ENCODE assay signal across 9 cellular contexts in the genomic region with DNA sequence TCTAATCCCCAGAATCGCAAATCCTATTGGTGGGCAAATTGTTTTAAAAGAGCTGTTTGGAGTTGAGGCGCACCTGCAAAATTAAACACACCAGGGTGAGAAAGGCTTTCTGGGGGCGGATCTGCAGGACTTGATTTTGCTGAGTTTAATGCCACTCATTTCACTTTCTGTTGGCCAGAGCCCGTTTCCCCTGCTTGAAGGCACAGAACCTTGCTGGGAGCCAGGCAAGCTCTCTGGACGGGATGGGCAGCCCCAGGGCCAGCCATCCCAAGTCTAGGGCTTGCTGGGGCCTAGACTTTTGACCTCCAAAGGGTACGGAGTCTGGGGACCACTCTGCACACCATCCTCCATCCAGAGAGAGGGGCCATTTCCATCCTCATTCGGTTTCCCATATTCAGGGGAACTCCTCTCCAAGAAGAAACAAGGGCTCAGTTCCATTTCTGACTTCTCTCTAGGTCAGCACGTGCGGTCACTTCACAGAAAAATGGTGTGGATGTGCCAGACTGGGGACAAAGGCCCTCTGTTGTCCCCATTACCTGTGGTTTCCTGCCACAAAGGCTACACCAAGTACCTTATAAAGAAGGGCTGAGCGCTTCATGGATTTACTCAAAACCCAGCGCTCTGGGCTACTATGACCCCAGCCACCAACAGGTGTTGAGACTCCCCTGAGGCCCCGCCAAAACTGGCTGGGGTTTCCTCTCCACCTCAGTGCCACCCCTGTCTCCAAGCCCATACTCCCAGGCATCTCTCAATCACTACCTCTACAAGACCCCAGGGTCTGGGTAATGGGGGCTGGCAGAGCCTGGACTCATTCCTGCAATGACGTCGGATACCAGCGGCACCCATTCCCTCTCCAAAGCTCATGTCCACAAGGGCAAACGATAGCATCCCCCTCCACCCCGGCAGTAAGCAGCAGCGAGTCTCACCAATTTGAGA.
DNase-seq lines count a peak whose midpoint lies in the region; ATAC-seq, FAIRE-seq and TF ChIP-seq lines count a peak whose summit lies in the region.
"Had no signal": no experiment of that assay in that cellular context is flagged by ENCODE, and none has a peak within 500 bp of the region (broad histone marks: within the 10 kb centered on the region; RNA-seq: fewer than 3 reads in every experiment).

No MANE protein-coding gene starts in this region.

- no peak for ATAC-seq in CD4-positive, CD25-positive, alpha-beta regulatory T cell (ENCODE audit: low read depth in 2 of 2)
- ATAC-seq in GM23338 (no peak), natural killer cell (no peak), GM19035 (IDR thresholded peaks at IDR 0.05; ENCODE audit: unreplicated experiment) (no peak), sciatic nerve (no peak)

- peak overlapping the region in 2 of 4 donors; percentile 1 to 90 for H3K4me3 Mint-ChIP-seq in CD4-positive, CD25-positive, alpha-beta regulatory T cell
- H3K4me3 Mint-ChIP-seq in GM23338: 0 out of 3 replicates have a peak overlapping the region, but pooled peaks have one; percentile 3
- H3K4me3 Mint-ChIP-seq in activated T-helper 1 cell treated with anti-CD3 and anti-CD28 coated beads, Interleukin-12 subunit alpha, Interleukin-12 subunit beta, Interleukin-2, Interleukin-4 antibody, amounts not matched to agents 30 ng/mL and 10 ng/mL and 1 ng/mL, durations not matched to agents 14 hours and 24 hours and 36 hours: peak overlapping the region; percentile 58
- peak overlapping the region; percentile 67 for H3K4me3 Mint-ChIP-seq in natural killer cell

- no peak for FAIRE-seq in urothelium cell line (lab: Jason Lieb, UNC)
- FAIRE-seq: colon had no signal

- peak overlapping the region; percentile 29 to 92 (median 69) for H3K27ac Mint-ChIP-seq in CD4-positive, CD25-positive, alpha-beta regulatory T cell
- H3K27ac Mint-ChIP-seq in GM23338 (no peak overlapping the region), natural killer cell (peak overlapping the region; percentile 95 to 98)
- H3K27ac Mint-ChIP-seq in activated T-helper 1 cell treated with anti-CD3 and anti-CD28 coated beads, Interleukin-12 subunit alpha, Interleukin-12 subunit beta, Interleukin-2, Interleukin-4 antibody, amounts not matched to agents 30 ng/mL and 10 ng/mL and 1 ng/mL, durations not matched to agents 14 hours and 24 hours and 36 hours: peak overlapping the region; percentile 95

- DNase-seq in CD4-positive, CD25-positive, alpha-beta regulatory T cell: no peak
- DNase-seq in GM23338 (ENCODE audit: low spot score) (no peak), natural killer cell (no peak), urothelium cell line (ENCODE audit: low spot score) (no peak), cerebellar nuclear complex (lab: John Stamatoyannopoulos, UW) (no peak), sciatic nerve (ENCODE audit: low spot score) (no peak)
- no peak for DNase-seq in activated T-helper 1 cell treated with anti-CD3 and anti-CD28 coated beads, Interleukin-12 subunit alpha, Interleukin-12 subunit beta, Interleukin-2, Interleukin-4 antibody, amounts not matched to agents 30 ng/mL and 10 ng/mL and 1 ng/mL, durations not matched to agents 14 hours and 24 hours and 36 hours (ENCODE audit: low spot score)

- H3F3A ChIP-seq in GM23338 (replicated peaks; ENCODE audit: low read depth): 0 out of 2 replicates have a peak, but pooled peaks cover 2% of the 10 kb centered on the region

- no peaks in the 10 kb centered on the region for H3K36me3 Mint-ChIP-seq in CD4-positive, CD25-positive, alpha-beta regulatory T cell
- H3K36me3 Mint-ChIP-seq in GM23338 (ENCODE audit: low read depth) (no peaks in the 10 kb centered on the region), natural killer cell (no peaks in the 10 kb centered on the region)
- peaks cover 27% of the 10 kb centered on the region for H3K36me3 Mint-ChIP-seq in activated T-helper 1 cell treated with anti-CD3 and anti-CD28 coated beads, Interleukin-12 subunit alpha, Interleukin-12 subunit beta, Interleukin-2, Interleukin-4 antibody, amounts not matched to agents 30 ng/mL and 10 ng/mL and 1 ng/mL, durations not matched to agents 14 hours and 24 hours and 36 hours (ENCODE audit: low read depth)

- peaks cover 0 to 5% (median 0%) of the 10 kb centered on the region in 7 donors for H3K9me3 Mint-ChIP-seq in CD4-positive, CD25-positive, alpha-beta regulatory T cell
- H3K9me3 Mint-ChIP-seq in GM23338 (peaks cover 15% of the 10 kb centered on the region), natural killer cell (no peaks in the 10 kb centered on the region)
- peaks cover 17% of the 10 kb centered on the region for H3K9me3 Mint-ChIP-seq in activated T-helper 1 cell treated with anti-CD3 and anti-CD28 coated beads, Interleukin-12 subunit alpha, Interleukin-12 subunit beta, Interleukin-2, Interleukin-4 antibody, amounts not matched to agents 30 ng/mL and 10 ng/mL and 1 ng/mL, durations not matched to agents 14 hours and 24 hours and 36 hours

- no peak overlapping the region for H3K27ac ChIP-seq in CD4-positive, CD25-positive, alpha-beta regulatory T cell (ENCODE audit: insufficient read depth, low read length, poor library complexity, severe bottlenecking)
- no peak overlapping the region for H3K27ac ChIP-seq in GM23338 (ENCODE audit: low read depth)

- no peaks in the 10 kb centered on the region for H3K9me3 ChIP-seq in CD4-positive, CD25-positive, alpha-beta regulatory T cell (ENCODE audit: control insufficient read depth in 2 of 2, low read length in 2 of 2)

- no peaks in the 10 kb centered on the region for H4K20me1 ChIP-seq in GM23338 (replicated peaks; ENCODE audit: insufficient read depth)

- no peaks in the 10 kb centered on the region for H3K27me3 ChIP-seq in CD4-positive, CD25-positive, alpha-beta regulatory T cell (ENCODE audit: control insufficient read depth, insufficient read depth, low read length)
- peaks cover 38% of the 10 kb centered on the region for H3K27me3 ChIP-seq in GM23338 (ENCODE audit: insufficient read depth)

- H3K4me1 Mint-ChIP-seq in CD4-positive, CD25-positive, alpha-beta regulatory T cell: peaks cover 5 to 36% (median 16%) of the 10 kb centered on the region in 4 donors
- H3K4me1 Mint-ChIP-seq in GM23338 (peaks cover 12% of the 10 kb centered on the region; the same call in 2 of the 3 replicates), natural killer cell (peaks cover 50 to 54% of the 10 kb centered on the region in 2 donors)
- H3K4me1 Mint-ChIP-seq in activated T-helper 1 cell treated with anti-CD3 and anti-CD28 coated beads, Interleukin-12 subunit alpha, Interleukin-12 subunit beta, Interleukin-2, Interleukin-4 antibody, amounts not matched to agents 30 ng/mL and 10 ng/mL and 1 ng/mL, durations not matched to agents 14 hours and 24 hours and 36 hours (ENCODE audit: low read depth): peaks cover 74% of the 10 kb centered on the region

- peaks cover 29% of the 10 kb centered on the region for H3K27me3 Mint-ChIP-seq in CD4-positive, CD25-positive, alpha-beta regulatory T cell
- H3K27me3 Mint-ChIP-seq in GM23338 (ENCODE audit: insufficient read depth, low read depth, poor library complexity) (peaks cover 35% of the 10 kb centered on the region), natural killer cell (ENCODE audit: low read depth in 2 of 2) (no peaks in the 10 kb centered on the region)
- H3K27me3 Mint-ChIP-seq in activated T-helper 1 cell treated with anti-CD3 and anti-CD28 coated beads, Interleukin-12 subunit alpha, Interleukin-12 subunit beta, Interleukin-2, Interleukin-4 antibody, amounts not matched to agents 30 ng/mL and 10 ng/mL and 1 ng/mL, durations not matched to agents 14 hours and 24 hours and 36 hours (ENCODE audit: insufficient read depth): no peaks in the 10 kb centered on the region

- H3K79me2 ChIP-seq in GM23338 (replicated peaks; ENCODE audit: insufficient read depth): no peaks in the 10 kb centered on the region

- intact Hi-C loops in activated T-helper 1 cell treated with anti-CD3 and anti-CD28 coated beads, Interleukin-12 subunit alpha, Interleukin-12 subunit beta, Interleukin-2, Interleukin-4 antibody, amounts not matched to agents 30 ng/mL and 10 ng/mL and 1 ng/mL, durations not matched to agents 14 hours and 24 hours and 36 hours (cut with micrococcal nuclease): loop anchor here (1.0 to 5.0 kb wide), 2 partner anchors 104 to 276 kb away; no protein-coding TSS in a partner anchor
- intact Hi-C loops in natural killer cell (cut with micrococcal nuclease): loop anchor here (2.0 to 5.0 kb wide), 2 partner anchors 17 to 61 kb away; no protein-coding TSS in a partner anchor
- intact Hi-C loops in sciatic nerve (cut with DNase I): loop anchor here (5.0 kb wide), 1 partner anchor 231 kb away; a partner anchor contains a TSS

- H3K4me2 ChIP-seq in GM23338: peak overlapping the region; percentile 98; the same call in 1 of the 2 replicates

- no peak overlapping the region for H3K4me3 ChIP-seq in CD4-positive, CD25-positive, alpha-beta regulatory T cell (ENCODE audit: low read depth, low read length)
- H3K4me3 ChIP-seq in GM23338: no peak overlapping the region

- H3K9me2 ChIP-seq in GM23338 (ENCODE audit: insufficient read depth): peaks cover 7% of the 10 kb centered on the region; the same call in 1 of the 2 replicates

- TF ChIP-seq CTCF in GM23338 (conservative IDR thresholded peaks at IDR 0.05; ENCODE audit: low read depth in 2 of 2): no peak
- TF ChIP-seq CTCF in natural killer cell (IDR thresholded peaks at IDR 0.05): no peak

- peaks cover 28% of the 10 kb centered on the region for H3K4me1 ChIP-seq in CD4-positive, CD25-positive, alpha-beta regulatory T cell (ENCODE audit: control insufficient read depth, insufficient read depth, low read length, poor library complexity, severe bottlenecking)
- H3K4me1 ChIP-seq in GM23338 (ENCODE audit: insufficient read depth): peaks cover 8% of the 10 kb centered on the region

- no peaks in the 10 kb centered on the region for H3K36me3 ChIP-seq in CD4-positive, CD25-positive, alpha-beta regulatory T cell (ENCODE audit: control insufficient read depth, insufficient read depth, low read length)
- H3K36me3 ChIP-seq in GM23338 (ENCODE audit: insufficient read depth): no peaks in the 10 kb centered on the region

- no peak overlapping the region for H2AFZ ChIP-seq in GM23338

TF ChIP-seq in GM23338, 12 proteins besides CTCF, POLR2A, EP300 and RAD21:
- TF ChIP-seq, protein P1, sequence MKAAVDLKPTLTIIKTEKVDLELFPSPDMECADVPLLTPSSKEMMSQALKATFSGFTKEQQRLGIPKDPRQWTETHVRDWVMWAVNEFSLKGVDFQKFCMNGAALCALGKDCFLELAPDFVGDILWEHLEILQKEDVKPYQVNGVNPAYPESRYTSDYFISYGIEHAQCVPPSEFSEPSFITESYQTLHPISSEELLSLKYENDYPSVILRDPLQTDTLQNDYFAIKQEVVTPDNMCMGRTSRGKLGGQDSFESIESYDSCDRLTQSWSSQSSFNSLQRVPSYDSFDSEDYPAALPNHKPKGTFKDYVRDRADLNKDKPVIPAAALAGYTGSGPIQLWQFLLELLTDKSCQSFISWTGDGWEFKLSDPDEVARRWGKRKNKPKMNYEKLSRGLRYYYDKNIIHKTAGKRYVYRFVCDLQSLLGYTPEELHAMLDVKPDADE (IDR thresholded peaks at IDR 0.05): no peak
